In genomic region chr3:4493008-4493930, GRCh38 we compare ENCODE assay signal across 1 cellular context.
TF ChIP-seq lines count a peak whose summit lies in the region.

ITPR1 (plus strand) TSS chr3:4493348; CDS start chr3:4516492, 23,144 bp downstream.

TF ChIP-seq in HepG2, 621 proteins besides CTCF, POLR2A, EP300 and RAD21 (continued from another document and continues in another):
- peak; percentile 82; the same call in 1 of the 2 replicates for TF ChIP-seq ARID4A (CRISPR knock-in tag; IDR thresholded peaks at IDR 0.05; ENCODE audit: borderline replicate concordance)
- no peak for TF ChIP-seq NCOA5 (CRISPR knock-in tag; IDR thresholded peaks at IDR 0.05)
- TF ChIP-seq ZNF232 (CRISPR knock-in tag; IDR thresholded peaks at IDR 0.05; ENCODE audit: borderline replicate concordance) = no peak
- no peak for TF ChIP-seq EHMT2 (IDR thresholded peaks at IDR 0.05; ENCODE audit: borderline replicate concordance, low read depth, low read length)
- TF ChIP-seq RNF2 (conservative IDR thresholded peaks at IDR 0.05; ENCODE audit: low read depth) = no peak
- TF ChIP-seq TGIF2 (CRISPR knock-in tag; IDR thresholded peaks at IDR 0.05) = peak; percentile 53; the same call in 1 of the 2 replicates
- no peak for TF ChIP-seq ZNF740 (CRISPR knock-in tag; IDR thresholded peaks at IDR 0.05)
- 0 out of 2 replicates have a peak, but pooled peaks have one; percentile 56 for TF ChIP-seq WIZ (CRISPR knock-in tag; IDR thresholded peaks at IDR 0.05)
- no peak; the same call in none of the 2 replicates for TF ChIP-seq TBX2 (CRISPR knock-in tag; IDR thresholded peaks at IDR 0.05; ENCODE audit: borderline replicate concordance)
- TF ChIP-seq U2AF2 (IDR thresholded peaks at IDR 0.05; ENCODE audit: low read depth, low read length) = no peak
- no peak for TF ChIP-seq ZHX2 (IDR thresholded peaks at IDR 0.05; ENCODE audit: low read depth)
- TF ChIP-seq ZHX2 (CRISPR knock-in tag; IDR thresholded peaks at IDR 0.05; ENCODE audit: borderline replicate concordance) = no peak
- no peak for TF ChIP-seq RFXANK (CRISPR knock-in tag; IDR thresholded peaks at IDR 0.05)
- no peak for TF ChIP-seq THAP7 (CRISPR knock-in tag; IDR thresholded peaks at IDR 0.05)
- TF ChIP-seq SP4 (CRISPR knock-in tag; IDR thresholded peaks at IDR 0.05) = peak; percentile 72
- no peak; the same call in 1 of the 2 replicates for TF ChIP-seq ZNF574 (CRISPR knock-in tag; IDR thresholded peaks at IDR 0.05)
- no peak for TF ChIP-seq STAT5B (CRISPR knock-in tag; IDR thresholded peaks at IDR 0.05)
- TF ChIP-seq TOE1 (CRISPR knock-in tag; IDR thresholded peaks at IDR 0.05) = no peak
- no peak for TF ChIP-seq ZSCAN29 (CRISPR knock-in tag; conservative IDR thresholded peaks at IDR 0.05)
- TF ChIP-seq ZNF883 (CRISPR knock-in tag; IDR thresholded peaks at IDR 0.05; ENCODE audit: not compliant biosample characterization) = peak; percentile 80
- 0 out of 2 replicates have a peak, but pooled peaks have one; percentile 6 for TF ChIP-seq NFE2L2 (IDR thresholded peaks at IDR 0.05; ENCODE audit: low read length)
- TF ChIP-seq MIER2 (CRISPR knock-in tag; IDR thresholded peaks at IDR 0.05) = no peak
- TF ChIP-seq ZNF772 (CRISPR knock-in tag; IDR thresholded peaks at IDR 0.05) = peak; percentile 70; the same call in 1 of the 2 replicates
- peak; percentile 82 for TF ChIP-seq ZMYM4 (CRISPR knock-in tag; IDR thresholded peaks at IDR 0.05)
- TF ChIP-seq PAWR (CRISPR knock-in tag; IDR thresholded peaks at IDR 0.05; ENCODE audit: borderline replicate concordance) = no peak
- no peak for TF ChIP-seq TRAFD1 (CRISPR knock-in tag; IDR thresholded peaks at IDR 0.05; ENCODE audit: borderline replicate concordance)
- peak; percentile 79; the same call in 1 of the 2 replicates for TF ChIP-seq GMEB1 (CRISPR knock-in tag; IDR thresholded peaks at IDR 0.05; ENCODE audit: borderline replicate concordance)
- no peak for TF ChIP-seq PAF1 (CRISPR knock-in tag; IDR thresholded peaks at IDR 0.05)
- TF ChIP-seq ZNF276 (CRISPR knock-in tag; IDR thresholded peaks at IDR 0.05; ENCODE audit: low read depth) = no peak
- no peak for TF ChIP-seq CBX2 (IDR thresholded peaks at IDR 0.05; ENCODE audit: low read depth, low read length)
- TF ChIP-seq CBX2 (CRISPR knock-in tag; IDR thresholded peaks at IDR 0.05; ENCODE audit: low read depth) = no peak
- TF ChIP-seq NKX3-1 (CRISPR knock-in tag; IDR thresholded peaks at IDR 0.05) = no peak
- peak; percentile 59; the same call in 1 of the 2 replicates for TF ChIP-seq SAFB2 (CRISPR knock-in tag; IDR thresholded peaks at IDR 0.05; ENCODE audit: borderline replicate concordance, low read depth)
- TF ChIP-seq TSC22D2 (CRISPR knock-in tag; IDR thresholded peaks at IDR 0.05; ENCODE audit: borderline replicate concordance) = peak; percentile 67; the same call in 1 of the 2 replicates
- no peak for TF ChIP-seq SKIL (CRISPR knock-in tag; IDR thresholded peaks at IDR 0.05; ENCODE audit: borderline replicate concordance)
